In genomic region chr17:77096570-77097214, GRCh38 we compare ENCODE assay signal across 8 cellular contexts. TPM values are rescaled to one million over a fixed set of nuclear protein-coding genes. Genes with fewer than 3 reads are reported as not detected.
DNase-seq lines count a peak whose midpoint lies in the region; ATAC-seq lines count a peak whose summit lies in the region.

No MANE protein-coding gene starts in this region.

- H3K36me3 ChIP-seq in aorta (ENCODE audit: control insufficient read depth in 1 of 2, insufficient read depth in 2 of 2, low read length in 1 of 2): peaks cover 0 to 2% of the 10 kb centered on the region in 2 donors

- H3K4me1 ChIP-seq in aorta (ENCODE audit: control insufficient read depth in 1 of 2, insufficient read depth in 2 of 2, low read length in 2 of 2): no peaks in the 10 kb centered on the region

- peak overlapping the region in 1 of 2 donors; percentile 42 for H3K27ac ChIP-seq in aorta (ENCODE audit: low read depth in 1 of 2, low read length in 2 of 2)

- H3K4me1 Mint-ChIP-seq in activated CD4-positive, alpha-beta T cell treated with anti-CD3 and anti-CD28 coated beads for 36 hours: peaks cover 45% of the 10 kb centered on the region

- H3K4me3 ChIP-seq in aorta (ENCODE audit: low read length in 2 of 2): no peak overlapping the region

- H3K36me3 Mint-ChIP-seq in activated CD4-positive, alpha-beta T cell treated with anti-CD3 and anti-CD28 coated beads for 36 hours (ENCODE audit: low read depth): peaks cover 64% of the 10 kb centered on the region

- no peaks in the 10 kb centered on the region for H3K9me3 ChIP-seq in aorta (ENCODE audit: control insufficient read depth, low read length)

- WGBS in aorta, 2 donors: 3 to 6% methylated on average over 12 of the region's 12 CpGs

- H3K27me3 ChIP-seq in aorta (ENCODE audit: control insufficient read depth in 1 of 2, insufficient read depth in 2 of 2, low read length in 1 of 2): no peaks in the 10 kb centered on the region

- POLR2A ChIA-PET in activated CD4-positive, alpha-beta T cell treated with anti-CD3 and anti-CD28 coated beads for 36 hours (lab: Charles Lee): no interaction called here

- no peak for DNase-seq in activated CD4-positive, alpha-beta T cell treated with anti-CD3 and anti-CD28 coated beads for 36 hours
- DNase-seq in activated CD4-positive, alpha-beta T cell treated with anti-CD3 and anti-CD28 coated beads for 4 hours: no peak
- peak; percentile 63 for DNase-seq in OCI-M1 (lab: John Stamatoyannopoulos, UW)
- peak; percentile 77 for DNase-seq in dermis blood vessel endothelial cell
- DNase-seq in middle frontal gyrus (ENCODE audit: extremely low spot score, low spot score): peak; percentile 76
- DNase-seq in aorta: no peak
- no peak for DNase-seq in GM19240 (ENCODE audit: insufficient read length, low spot score)

- CTCF ChIA-PET in activated CD4-positive, alpha-beta T cell treated with anti-CD3 and anti-CD28 coated beads for 36 hours (lab: Charles Lee): no interaction called here

- H3K4me3 Mint-ChIP-seq in activated CD4-positive, alpha-beta T cell treated with anti-CD3 and anti-CD28 coated beads for 36 hours: no peak overlapping the region

- ATAC-seq in activated CD4-positive, alpha-beta T cell treated with anti-CD3 and anti-CD28 coated beads for 36 hours: peak; percentile 65
- ATAC-seq in aorta (ENCODE audit: low FRiP score): peak; percentile 73
- no peak for ATAC-seq in HG03460 (IDR thresholded peaks at IDR 0.05; ENCODE audit: unreplicated experiment)

- no peaks in the 10 kb centered on the region for H3K27me3 Mint-ChIP-seq in activated CD4-positive, alpha-beta T cell treated with anti-CD3 and anti-CD28 coated beads for 36 hours

- intact Hi-C loops in activated CD4-positive, alpha-beta T cell treated with anti-CD3 and anti-CD28 coated beads for 36 hours (cut with DNase I, micrococcal nuclease): loop anchor here (2.0 to 5.0 kb wide), 3 partner anchors 44 to 150 kb away; partner anchors contain the start of gene SEC14L1 (in 1 of the 2)
- intact Hi-C loops in aorta (cut with DNase I): loop anchor here in 1 of 2 donors (5.0 kb wide), 2 partner anchors 51 to 111 kb away; no protein-coding TSS in a partner anchor

- no peaks in the 10 kb centered on the region for H3K9me3 Mint-ChIP-seq in activated CD4-positive, alpha-beta T cell treated with anti-CD3 and anti-CD28 coated beads for 36 hours (ENCODE audit: low read depth)

- H3K27ac Mint-ChIP-seq in activated CD4-positive, alpha-beta T cell treated with anti-CD3 and anti-CD28 coated beads for 36 hours: peak overlapping the region; percentile 86

RNA-seq across cellular contexts. Expression of gene SEC14L1, which starts 44.1 kb away (rescaled TPM):
- total RNA-seq in activated CD4-positive, alpha-beta T cell treated with anti-CD3 and anti-CD28 coated beads for 36 hours: 10 to 100 TPM; 44.2 to 67.0 TPM
- total RNA-seq in dermis blood vessel endothelial cell (322 and 488 TPM in 2 replicates), aorta (10 to 100 TPM; 79.2 to 99.8 TPM)
- polyA plus RNA-seq in aorta: 10 to 100 TPM; 17.2 to 19.2 TPM

Comparison
In these comparisons a context has a peak if more than half of its experiments do, and no peak if none do; other contexts are left out.
1. DNase-seq: peak in OCI-M1 (single experiment), dermis blood vessel endothelial cell (single experiment) and middle frontal gyrus (single experiment); none in activated CD4-positive, alpha-beta T cell treated with anti-CD3 and anti-CD28 coated beads for 36 hours (single experiment), activated CD4-positive, alpha-beta T cell treated with anti-CD3 and anti-CD28 coated beads for 4 hours (0 of 2), aorta (0 of 2) and GM19240 (single experiment).